Comparison of ENCODE assay signal across 8 cellular contexts in the genomic region with DNA sequence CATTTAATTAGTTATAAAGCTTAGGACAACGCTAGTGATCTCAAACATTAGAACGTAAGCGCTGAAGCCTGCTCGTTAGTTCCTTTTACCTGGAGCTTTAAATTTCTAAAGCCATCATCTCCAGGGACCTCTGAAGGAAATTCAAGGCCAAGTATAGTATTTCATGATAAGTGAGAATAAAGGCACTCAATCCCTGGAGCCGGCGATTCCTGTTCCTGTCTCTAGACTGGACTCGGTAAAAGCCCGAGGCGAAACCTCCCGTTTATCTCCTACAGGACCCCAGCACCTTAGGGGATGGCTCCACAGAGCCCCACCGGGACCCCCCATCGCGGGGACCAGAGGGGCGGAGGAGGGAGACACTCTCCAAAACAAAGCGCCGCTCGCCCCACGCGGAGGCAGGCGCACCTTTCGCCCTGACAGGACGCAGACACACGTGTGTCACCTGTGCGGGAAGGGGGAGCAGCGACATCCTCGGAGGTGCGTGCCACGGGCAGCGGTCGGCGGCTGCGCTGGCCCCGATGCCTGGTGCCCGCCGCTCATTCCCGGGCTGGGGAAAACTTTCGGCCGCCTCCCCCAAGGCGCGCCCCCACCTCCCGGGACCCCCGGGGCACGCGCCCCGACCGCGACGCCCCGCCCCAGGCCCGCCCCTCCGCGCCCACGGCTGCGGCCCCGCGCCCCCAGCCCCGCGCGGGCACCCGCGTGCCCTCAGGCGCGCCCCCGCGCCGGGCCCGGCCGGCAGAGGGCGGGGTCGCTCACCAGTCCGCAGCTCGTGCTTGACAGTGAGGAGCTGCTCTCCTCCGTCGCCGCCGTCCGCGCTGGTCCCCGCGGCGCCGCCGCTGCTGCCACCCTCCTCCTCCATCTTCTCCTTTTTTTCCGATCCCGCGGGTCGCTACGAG. TPM values are rescaled to one million over a fixed set of nuclear protein-coding genes. Genes with fewer than 3 reads are reported as not detected.
DNase-seq lines count a peak whose midpoint lies in the region; ATAC-seq and TF ChIP-seq lines count a peak whose summit lies in the region.

No MANE protein-coding gene starts in this region.

- BruUV-seq in Panc1 (replicated peaks; lab: Mats Ljungman, UMichigan), result no TSS peak

- peak overlapping the region; percentile 81 for H3K4me3 Mint-ChIP-seq in CD8-positive, alpha-beta T cell

- no peaks in the 10 kb centered on the region for H3K27me3 Mint-ChIP-seq in CD8-positive, alpha-beta T cell (ENCODE audit: low read depth)

- POLR2A ChIA-PET in CD8-positive, alpha-beta T cell (lab: Charles Lee), result interaction anchor here (0.6 to 7.2 kb wide), 12 partner anchors 11 to 239 kb away, joined by 3 to 70 read pairs (median 4); partner anchors contain the start of gene DGLUCY
- POLR2A ChIA-PET in Panc1 (lab: Charles Lee), result no interaction called here

- CTCF ChIA-PET in CD8-positive, alpha-beta T cell (lab: Charles Lee), result interaction anchor here (0.7 to 4.5 kb wide), 9 partner anchors 9 to 124 kb away, joined by 3 to 20 read pairs (median 4); partner anchors contain the start of gene DGLUCY
- CTCF ChIA-PET in Panc1 (lab: Charles Lee), result no interaction called here

- peak; percentile 2 for ATAC-seq in CD8-positive, alpha-beta T cell
- peak; percentile 20 for ATAC-seq in GM19463 (IDR thresholded peaks at IDR 0.05; ENCODE audit: unreplicated experiment)
- peak; percentile 59 for ATAC-seq in Panc1

- no peaks in the 10 kb centered on the region for H3K36me3 ChIP-seq in CD8-positive, alpha-beta T cell (ENCODE audit: insufficient read depth, low read length)
- H3K36me3 ChIP-seq in Panc1 (ENCODE audit: control insufficient read depth, insufficient read depth, low read length), result no peaks in the 10 kb centered on the region; the same call in 1 of the 2 replicates
- no peaks in the 10 kb centered on the region for H3K36me3 ChIP-seq in neutrophil
- no peaks in the 10 kb centered on the region for H3K36me3 ChIP-seq in tibial artery

- peak overlapping the region; percentile 35 for H3K27ac Mint-ChIP-seq in CD8-positive, alpha-beta T cell

- in situ Hi-C loops in Panc1 (cut with HindIII; ENCODE audit: low pct_unique_long_range_greater_than_20kb, low sequenced_read_pairs), result no loop called here

- peak overlapping the region; percentile 66 for H3K4me3 ChIP-seq in CD8-positive, alpha-beta T cell (ENCODE audit: low read depth, low read length)
- peak overlapping the region; percentile 67 to 75 for H3K4me3 ChIP-seq in Panc1 (ENCODE audit: low read depth in 2 of 2, low read length in 2 of 2)
- peak overlapping the region; percentile 77 to 83 for H3K4me3 ChIP-seq in foreskin fibroblast (ENCODE audit: low read depth in 1 of 2, low read length in 2 of 2)
- H3K4me3 ChIP-seq in neutrophil (ENCODE audit: low read depth in 1 of 2, low read length in 1 of 2), result peak overlapping the region; percentile 86 to 92
- H3K4me3 ChIP-seq in tibial artery, result peak overlapping the region; percentile 77 to 81

- TF ChIP-seq CTCF in CD8-positive, alpha-beta T cell (IDR thresholded peaks at IDR 0.05), result no peak
- TF ChIP-seq CTCF in Panc1 (IDR thresholded peaks at IDR 0.05), result peak; percentile 44
- TF ChIP-seq CTCF in foreskin fibroblast (IDR thresholded peaks at IDR 0.05; ENCODE audit: low read depth, low read length), result no peak
- no peak for TF ChIP-seq CTCF in neutrophil (IDR thresholded peaks at IDR 0.05)
- peak in 1 of 2 experiments; percentile 44 for TF ChIP-seq CTCF in tibial artery (IDR thresholded peaks at IDR 0.05)

- intact Hi-C loops in CD8-positive, alpha-beta T cell (cut with DNase I, micrococcal nuclease), result loop anchor here (1.0 to 10.0 kb wide), 12 partner anchors 18 to 1105 kb away; partner anchors contain the start of genes EFCAB11 (in 2 of the 2), TDP1 (in 2 of the 2), CPSF2 (in 1 of the 2) and DGLUCY (in 1 of the 2)
- intact Hi-C loops in Panc1 (cut with micrococcal nuclease; ENCODE audit: unreplicated experiment), result no loop called here
- intact Hi-C loops in tibial artery (cut with DNase I; ENCODE audit: low total_unique reads), result loop anchor here (10.0 kb wide), 1 partner anchor 85 kb away; no protein-coding TSS in a partner anchor

- no peaks in the 10 kb centered on the region for H3K27me3 ChIP-seq in CD8-positive, alpha-beta T cell (ENCODE audit: insufficient read depth, low read length)
- no peaks in the 10 kb centered on the region for H3K27me3 ChIP-seq in Panc1 (ENCODE audit: control insufficient read depth, insufficient read depth, low read length)
- H3K27me3 ChIP-seq in neutrophil, result no peaks in the 10 kb centered on the region
- no peaks in the 10 kb centered on the region for H3K27me3 ChIP-seq in tibial artery

- H3K36me3 Mint-ChIP-seq in CD8-positive, alpha-beta T cell, result peaks cover 5% of the 10 kb centered on the region

- no peaks in the 10 kb centered on the region for H3K9me3 Mint-ChIP-seq in CD8-positive, alpha-beta T cell

- peak; percentile 27 to 75 (median 59) for DNase-seq in CD8-positive, alpha-beta T cell
- peak; percentile 26 for DNase-seq in HPDE6-E6E7 (ENCODE audit: extremely low spot score)
- no peak for DNase-seq in Panc1 (ENCODE audit: low read depth, low spot score)
- peak; percentile 51 for DNase-seq in activated gamma-delta T cell (lab: John Stamatoyannopoulos, UW)
- peak in 1 of 2 donors; percentile 65 for DNase-seq in foreskin fibroblast
- peak; percentile 28 to 68 for DNase-seq in tibial artery

- peaks cover 38% of the 10 kb centered on the region for H3K4me1 ChIP-seq in CD8-positive, alpha-beta T cell (ENCODE audit: insufficient read depth, low read length)
- H3K4me1 ChIP-seq in Panc1 (ENCODE audit: control insufficient read depth, insufficient read depth, low read length) (peaks cover 4% of the 10 kb centered on the region; the same call in 1 of the 2 replicates), neutrophil (ENCODE audit: control insufficient read depth in 1 of 2, insufficient read depth in 1 of 2, low read depth in 1 of 2, low read length in 1 of 2) (peaks cover 42 to 46% of the 10 kb centered on the region in 2 experiments), tibial artery (peaks cover 0 to 13% (median 5%) of the 10 kb centered on the region in 4 donors)

- peak overlapping the region; percentile 96 for H3K27ac ChIP-seq in CD8-positive, alpha-beta T cell (ENCODE audit: low read depth, low read length)
- H3K27ac ChIP-seq in Panc1 (ENCODE audit: low read length), result 0 out of 2 replicates have a peak overlapping the region, but pooled peaks have one; percentile 23
- H3K27ac ChIP-seq in neutrophil, result peak overlapping the region; percentile 99
- H3K27ac ChIP-seq in tibial artery, result peak overlapping the region; percentile 95 to 96

- H3K9me3 ChIP-seq in CD8-positive, alpha-beta T cell (ENCODE audit: low read length), result no peaks in the 10 kb centered on the region
- H3K9me3 ChIP-seq in Panc1 (ENCODE audit: control insufficient read depth, insufficient read depth, low read depth, low read length), result no peaks in the 10 kb centered on the region
- H3K9me3 ChIP-seq in neutrophil, result no peaks in the 10 kb centered on the region
- H3K9me3 ChIP-seq in tibial artery, result no peaks in the 10 kb centered on the region

- peaks cover 53% of the 10 kb centered on the region for H3K4me1 Mint-ChIP-seq in CD8-positive, alpha-beta T cell (ENCODE audit: low read depth)

RNA-seq across cellular contexts. Expression of gene RPS6KA5, which starts 0.6 kb away (rescaled TPM):
- 10 to 100 TPM; 17.7 to 18.3 TPM for total RNA-seq in CD8-positive, alpha-beta T cell
- total RNA-seq in Panc1 (2021; ENCODE audit: unreplicated experiment), result 2.6 TPM
- polyA plus RNA-seq in Panc1 (2012; ENCODE audit: insufficient read length), result 0.82 TPM

RNA-seq across cellular contexts. Expression of gene DGLUCY, which starts 54.0 kb away (rescaled TPM):
- total RNA-seq in CD8-positive, alpha-beta T cell, result 10 to 100 TPM; 31.2 to 33.6 TPM
- total RNA-seq in Panc1 (2021; ENCODE audit: unreplicated experiment), result 21.3 TPM
- polyA plus RNA-seq in Panc1 (2012; ENCODE audit: insufficient read length), result 21.6 TPM

Comparison
In these comparisons a context has a peak if more than half of its experiments do, and no peak if none do; other contexts are left out.
1. ATAC-seq: peak in every context shown above with its lines; median percentile 59 in Panc1; 20 in GM19463; 2 in CD8-positive, alpha-beta T cell.
2. H3K27ac ChIP-seq: peak in every context shown above with its lines; median percentile 99 in neutrophil; 96 in CD8-positive, alpha-beta T cell; 96 in tibial artery; 23 in Panc1.